Comparison of ENCODE assay signal across 19 cellular contexts in genomic region chr14:55136241-55136640, GRCh38. TPM values are rescaled to one million over a fixed set of nuclear protein-coding genes. Genes with fewer than 3 reads are reported as not detected.
DNase-seq lines count a peak whose midpoint lies in the region; ATAC-seq, FAIRE-seq and TF ChIP-seq lines count a peak whose summit lies in the region.
"Had no signal": no experiment of that assay in that cellular context is flagged by ENCODE, and none has a peak within 500 bp of the region (broad histone marks: within the 10 kb centered on the region; RNA-seq: fewer than 3 reads in every experiment).

No MANE protein-coding gene starts in this region.

- H3K27me3 ChIP-seq in fibroblast of lung (ENCODE audit: control insufficient read depth, insufficient read depth, low read length) (no peaks in the 10 kb centered on the region), gastrocnemius medialis (no peaks in the 10 kb centered on the region)
- no peaks in the 10 kb centered on the region for H3K27me3 ChIP-seq in CD4-positive, alpha-beta T cell (ENCODE audit: control insufficient read depth, insufficient read depth, low read length)

- H3K4me3 Mint-ChIP-seq in Calu3 (ENCODE audit: low read depth, unreplicated experiment): peak overlapping the region; percentile 64
- H3K4me3 Mint-ChIP-seq in CD4-positive, alpha-beta T cell: no peak overlapping the region
- H3K4me3 Mint-ChIP-seq: neural progenitor cell; stimulated activated memory B cell treated with anti-CD40 and anti-IgM and Interleukin-4, amounts not matched to agents 10 μg/mL and 1 μg/mL and 100 μg/mL, for 72 hours had no signal

- TF ChIP-seq POLR2A in gastrocnemius medialis (IDR thresholded peaks at IDR 0.05): no peak

- no peaks in the 10 kb centered on the region for H3K9me3 Mint-ChIP-seq in Calu3 (ENCODE audit: low read depth, unreplicated experiment)
- no peaks in the 10 kb centered on the region for H3K9me3 Mint-ChIP-seq in CD4-positive, alpha-beta T cell
- H3K9me3 Mint-ChIP-seq: neural progenitor cell; stimulated activated memory B cell treated with anti-CD40 and anti-IgM and Interleukin-4, amounts not matched to agents 10 μg/mL and 1 μg/mL and 100 μg/mL, for 72 hours had no signal

- DNase-seq in Calu3 (no peak), amniotic stem cell (lab: John Stamatoyannopoulos, UW) (peak; percentile 37), fibroblast of lung (ENCODE audit: low read depth in 2 of 2) (peak; percentile 50 to 77), gastrocnemius medialis (no peak), frontal cortex (ENCODE audit: low spot score in 2 of 2) (no peak), left lobe of liver (ENCODE audit: low spot score) (no peak)
- DNase-seq in CD4-positive, alpha-beta T cell: no peak
- DNase-seq: activated CD8-positive, alpha-beta memory T cell treated with anti-CD3 and anti-CD28 coated beads for 24 hours; activated gamma-delta T cell; AML-193; DMS 273 treated with DMSO at 0.1 percent for 48 hours; GOT3; NCI-H1105; NCI-H2227 treated with DMSO at 0.1 percent for 48 hours had no signal

- no peaks in the 10 kb centered on the region for H3K27me3 Mint-ChIP-seq in Calu3 (ENCODE audit: unreplicated experiment)
- H3K27me3 Mint-ChIP-seq in CD4-positive, alpha-beta T cell: peaks cover 9% of the 10 kb centered on the region
- H3K27me3 Mint-ChIP-seq: stimulated activated memory B cell treated with anti-CD40 and anti-IgM and Interleukin-4, amounts not matched to agents 10 μg/mL and 1 μg/mL and 100 μg/mL, for 72 hours had no signal

- no peak overlapping the region for H2AFZ ChIP-seq in fibroblast of lung (ENCODE audit: low read length)
- H2AFZ ChIP-seq: neural progenitor cell had no signal

- BruUV-seq in Calu3 (replicated peaks; lab: Mats Ljungman, UMichigan): no TSS peak

- H3K27ac Mint-ChIP-seq in Calu3 (ENCODE audit: unreplicated experiment): peak overlapping the region; percentile 39
- H3K27ac Mint-ChIP-seq in CD4-positive, alpha-beta T cell: no peak overlapping the region
- H3K27ac Mint-ChIP-seq: neural progenitor cell; stimulated activated memory B cell treated with anti-CD40 and anti-IgM and Interleukin-4, amounts not matched to agents 10 μg/mL and 1 μg/mL and 100 μg/mL, for 72 hours had no signal

- H3K4me1 ChIP-seq in fibroblast of lung (ENCODE audit: control insufficient read depth, extremely low read depth, insufficient read depth, low read length) (peaks cover 23% of the 10 kb centered on the region), gastrocnemius medialis (peaks cover 20 to 32% of the 10 kb centered on the region in 2 donors)
- H3K4me1 ChIP-seq: neural progenitor cell had no signal

- H3K27ac ChIP-seq in fibroblast of lung (ENCODE audit: insufficient read depth, low read length) (peak overlapping the region; percentile 50), gastrocnemius medialis (peak overlapping the region in 3 of 4 donors; percentile 49 to 73 (median 63))
- no peak overlapping the region for H3K27ac ChIP-seq in CD4-positive, alpha-beta T cell (ENCODE audit: low read depth, low read length)
- H3K27ac ChIP-seq: neural progenitor cell had no signal

- no peak overlapping the region for H3K4me3 ChIP-seq in fibroblast of lung (replicated peaks in 1 of 4; ENCODE audit: control extremely low read depth in 1 of 4, insufficient read depth in 1 of 4, low read depth in 3 of 4, low read length in 4 of 4)
- H3K4me3 ChIP-seq in gastrocnemius medialis: no peak overlapping the region
- H3K4me3 ChIP-seq: neural progenitor cell, skin epidermis had no signal

- FAIRE-seq in frontal cortex (lab: Jason Lieb, UNC): no peak
- FAIRE-seq: endometrium had no signal

- ATAC-seq in gastrocnemius medialis (no peak), HG03135 (IDR thresholded peaks at IDR 0.05; ENCODE audit: unreplicated experiment) (no peak), left lobe of liver (no peak)
- ATAC-seq in CD4-positive, alpha-beta T cell (ENCODE audit: poor library complexity): no peak
- ATAC-seq: stimulated activated memory B cell treated with anti-CD40 and anti-IgM and Interleukin-4, amounts not matched to agents 10 μg/mL and 1 μg/mL and 100 μg/mL, for 72 hours had no signal

- H3K79me2 ChIP-seq in fibroblast of lung (ENCODE audit: control insufficient read depth, insufficient read depth, low read length): peaks cover 81% of the 10 kb centered on the region

- POLR2A ChIA-PET in CD4-positive, alpha-beta T cell (lab: Charles Lee): no interaction called here

- H3K4me1 Mint-ChIP-seq in Calu3 (ENCODE audit: low read depth, unreplicated experiment): peaks cover 52% of the 10 kb centered on the region
- H3K4me1 Mint-ChIP-seq in CD4-positive, alpha-beta T cell (ENCODE audit: low read depth): no peaks in the 10 kb centered on the region
- H3K4me1 Mint-ChIP-seq: neural progenitor cell had no signal

- in situ Hi-C loops in gastrocnemius medialis (cut with MboI; ENCODE audit: low sequenced_read_pairs in 4 of 4): no loop called here

- TF ChIP-seq CTCF in Calu3 (IDR thresholded peaks at IDR 0.05; ENCODE audit: unreplicated experiment): no peak
- TF ChIP-seq CTCF in fibroblast of lung (conservative IDR thresholded peaks at IDR 0.05 in 1 of 2, IDR thresholded peaks at IDR 0.05 in 1 of 2; ENCODE audit: low read depth in 1 of 2, low read length in 2 of 2): no peak
- no peak for TF ChIP-seq CTCF in gastrocnemius medialis (IDR thresholded peaks at IDR 0.05 in 4 of 5, conservative IDR thresholded peaks at IDR 0.05 in 1 of 5)
- TF ChIP-seq CTCF in CD4-positive, alpha-beta T cell (IDR thresholded peaks at IDR 0.05): no peak

- H3K36me3 ChIP-seq in fibroblast of lung (ENCODE audit: control insufficient read depth, insufficient read depth, low read length): peaks cover 16% of the 10 kb centered on the region
- H3K36me3 ChIP-seq in gastrocnemius medialis: peaks cover 0 to 15% of the 10 kb centered on the region in 2 donors
- H3K36me3 ChIP-seq: neural progenitor cell had no signal

- H4K20me1 ChIP-seq in fibroblast of lung (ENCODE audit: control insufficient read depth, extremely low read depth, insufficient read depth, low read length): peaks cover 2% of the 10 kb centered on the region

- CTCF ChIA-PET in Calu3 (lab: Charles Lee): interaction anchor here (0.6 kb wide), 2 partner anchors 16 to 68 kb away, joined by 3 read pairs; no protein-coding TSS in a partner anchor
- CTCF ChIA-PET in CD4-positive, alpha-beta T cell (lab: Charles Lee): no interaction called here

- H3K9ac ChIP-seq in fibroblast of lung (ENCODE audit: insufficient read depth, low read length): no peak overlapping the region
- H3K9ac ChIP-seq: neural progenitor cell had no signal

- H3K9me3 ChIP-seq in fibroblast of lung (ENCODE audit: control insufficient read depth, insufficient read depth, low read depth, low read length): no peaks in the 10 kb centered on the region
- H3K9me3 ChIP-seq in gastrocnemius medialis: no peaks in the 10 kb centered on the region
- H3K9me3 ChIP-seq in CD4-positive, alpha-beta T cell (ENCODE audit: control insufficient read depth, low read length): no peaks in the 10 kb centered on the region

- intact Hi-C loops in Calu3 (cut with micrococcal nuclease; ENCODE audit: unreplicated experiment): no loop called here
- intact Hi-C loops in gastrocnemius medialis (cut with DNase I; ENCODE audit: low total_unique reads): no loop called here
- intact Hi-C loops in CD4-positive, alpha-beta T cell (cut with DNase I, micrococcal nuclease): no loop called here

- H3K4me2 ChIP-seq in fibroblast of lung (ENCODE audit: extremely low read depth, insufficient read depth, low read length): peak overlapping the region; percentile 30
- H3K4me2 ChIP-seq: neural progenitor cell had no signal

- H3K36me3 Mint-ChIP-seq in Calu3 (ENCODE audit: insufficient read depth, unreplicated experiment): peaks cover 97% of the 10 kb centered on the region
- no peaks in the 10 kb centered on the region for H3K36me3 Mint-ChIP-seq in CD4-positive, alpha-beta T cell (ENCODE audit: low read depth)

RNA-seq across cellular contexts. Expression of gene LGALS3, which starts 7.2 kb away (rescaled TPM):
- 429 and 672 TPM in 2 replicates for total RNA-seq in Calu3 (2022)
- 430 and 434 TPM in 2 replicates for total RNA-seq in fibroblast of lung
- 333 and 398 TPM in 2 replicates for polyA plus RNA-seq in fibroblast of lung
- 345 and 493 TPM in 2 replicates for polyA plus RNA-seq in fibroblast of lung (2012)
- 110 and 113 TPM in 2 replicates for polyA minus RNA-seq in fibroblast of lung (ENCODE audit: low replicate concordance)
- 100 to 1,000 TPM in 1 of 4 donors, 10 to 100 TPM in 3; 68.0 to 124 (median 80.6) TPM for total RNA-seq in gastrocnemius medialis
- 10 to 100 TPM; 11.7 to 12.1 TPM for total RNA-seq in CD4-positive, alpha-beta T cell
- total RNA-seq in frontal cortex: 10.6 TPM
- 3.9 TPM for total RNA-seq in left lobe of liver

RNA-seq across cellular contexts. Expression of gene DLGAP5, which starts 55.1 kb away (rescaled TPM):
- total RNA-seq in Calu3 (2022): 48.7 and 54.3 TPM in 2 replicates
- 0.77 and 8.1 TPM in 2 replicates for total RNA-seq in fibroblast of lung
- 10.5 and 31.2 TPM in 2 replicates for polyA plus RNA-seq in fibroblast of lung
- 7.4 and 24.7 TPM in 2 replicates for polyA plus RNA-seq in fibroblast of lung (2012)
- 1.6 and 2.5 TPM in 2 replicates for polyA minus RNA-seq in fibroblast of lung (ENCODE audit: low replicate concordance)
- not detected for total RNA-seq in gastrocnemius medialis
- under 1 TPM in 1 of 2 experiments, not detected in 1; 0.25 TPM for total RNA-seq in CD4-positive, alpha-beta T cell
- total RNA-seq in frontal cortex: 4.9 TPM
- total RNA-seq in left lobe of liver: 0.33 TPM

Comparison
In these comparisons a context has a peak if more than half of its experiments do, and no peak if none do; other contexts are left out.
1. DNase-seq: peak in amniotic stem cell (single experiment) and fibroblast of lung (2 of 2); none in Calu3 (single experiment), gastrocnemius medialis (0 of 2), CD4-positive, alpha-beta T cell (0 of 10), frontal cortex (0 of 2) and left lobe of liver (single experiment).